Comparison of ENCODE assay signal across 14 cellular contexts in the genomic region with DNA sequence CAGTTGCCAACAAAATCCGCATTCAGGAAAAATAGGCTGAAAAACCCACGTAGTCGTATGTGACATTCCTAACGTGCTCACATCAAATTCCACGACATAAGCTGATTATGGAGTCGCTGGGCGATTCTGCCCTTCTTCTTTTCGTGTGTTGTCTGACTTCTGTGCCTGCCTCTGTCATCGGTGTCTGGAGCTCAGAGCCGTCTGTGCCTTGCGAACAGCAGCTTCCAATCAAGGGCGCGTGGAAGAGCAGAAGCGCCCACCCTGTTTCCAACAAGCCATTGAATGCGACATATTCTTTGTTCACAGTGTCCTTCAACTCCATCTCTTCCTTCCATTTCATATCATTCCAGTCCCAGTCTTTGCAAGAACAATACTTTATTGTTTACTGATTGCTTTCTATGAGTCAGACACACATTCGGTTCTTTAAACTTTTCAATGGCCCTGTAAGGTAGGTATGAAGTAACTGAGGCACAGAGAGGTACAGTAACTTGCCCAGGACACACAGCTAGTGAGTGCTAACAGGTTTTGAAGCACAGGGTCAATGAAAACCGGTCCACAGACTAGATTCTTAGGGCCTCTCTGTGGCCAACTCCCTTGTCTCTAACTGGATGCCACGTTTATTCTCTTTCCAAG. TPM values are rescaled to one million over a fixed set of nuclear protein-coding genes. Genes with fewer than 3 reads are reported as not detected.
DNase-seq lines count a peak whose midpoint lies in the region; ATAC-seq, FAIRE-seq and TF ChIP-seq lines count a peak whose summit lies in the region.
"Had no signal": no experiment of that assay in that cellular context is flagged by ENCODE, and none has a peak within 500 bp of the region (broad histone marks: within the 10 kb centered on the region; RNA-seq: fewer than 3 reads in every experiment).

No MANE protein-coding gene starts in this region.

- in situ Hi-C loops in HepG2 (cut with HindIII; ENCODE audit: extremely low pct_ligation_motif_present, low pct_unique_long_range_greater_than_20kb) = no loop called here

- ATAC-seq in HepG2 (peak; percentile 32), right lobe of liver (no peak), natural killer cell (no peak), HG03521 (IDR thresholded peaks at IDR 0.05; ENCODE audit: unreplicated experiment) (no peak)

- no peak overlapping the region for H3K4me3 Mint-ChIP-seq in natural killer cell
- H3K4me3 Mint-ChIP-seq in activated naive CD4-positive, alpha-beta T cell treated with anti-CD3 and anti-CD28 coated beads for 36 hours = no peak overlapping the region
- H3K4me3 Mint-ChIP-seq: immature natural killer cell, memory B cell had no signal

- H3K79me1 ChIP-seq in neuronal stem cell (ENCODE audit: low read depth, low read length) = no peaks in the 10 kb centered on the region

- H3K4me3 ChIP-seq in HepG2 (replicated peaks in 1 of 3; ENCODE audit: insufficient read depth in 1 of 3, low read depth in 2 of 3, low read length in 3 of 3) = peak overlapping the region; percentile 46 to 61 (median 55)
- H3K4me3 ChIP-seq in right lobe of liver = peak overlapping the region in 1 of 3 donors; percentile 2
- H3K4me3 ChIP-seq in fibroblast of pulmonary artery (replicated peaks; ENCODE audit: low read depth, low read length) = peak overlapping the region; percentile 53
- no peak overlapping the region for H3K4me3 ChIP-seq in neuronal stem cell (ENCODE audit: low read length in 2 of 2)
- H3K4me3 ChIP-seq: skin epidermis had no signal

- WGBS in HepG2 (ENCODE audit: low lambda C conversion rate) = 13% methylated on average over 18 of the region's 18 CpGs
- WGBS in right lobe of liver (ENCODE audit: insufficient coverage, low coverage, low lambda C conversion rate, missing lambda C conversion rate) = 80% methylated on average over 14 of the region's 18 CpGs
- no CpG with 5 or more reads among the region's 18 CpGs for WGBS in neuronal stem cell (ENCODE audit: extremely low coverage in 2 of 2, insufficient read length in 2 of 2, insufficient replicate concordance in 1 of 2), 2 donors

- H3K27ac Mint-ChIP-seq in natural killer cell = no peak overlapping the region
- no peak overlapping the region for H3K27ac Mint-ChIP-seq in activated naive CD4-positive, alpha-beta T cell treated with anti-CD3 and anti-CD28 coated beads for 36 hours
- H3K27ac Mint-ChIP-seq: memory B cell had no signal

- H3K4me2 ChIP-seq in HepG2 (ENCODE audit: low read depth, low read length) = peak overlapping the region; percentile 84
- H3K4me2 ChIP-seq in neuronal stem cell (ENCODE audit: insufficient read depth, low read length, poor library complexity, severe bottlenecking) = no peak overlapping the region

- no peak overlapping the region for H2AK5ac ChIP-seq in neuronal stem cell (ENCODE audit: low read depth, low read length)

- TF ChIP-seq CTCF in HepG2 (CRISPR knock-in tag; IDR thresholded peaks at IDR 0.05) (no peak), right lobe of liver (IDR thresholded peaks at IDR 0.05) (no peak), fibroblast of pulmonary artery (IDR thresholded peaks at IDR 0.05; ENCODE audit: low read length, missing control alignments) (no peak), natural killer cell (IDR thresholded peaks at IDR 0.05) (no peak), RWPE1 (conservative IDR thresholded peaks at IDR 0.05; ENCODE audit: low read depth) (no peak)

- POLR2A ChIA-PET in HepG2 (lab: Yijun Ruan, JAX) = interaction anchor here (1.3 to 2.6 kb wide), 7 partner anchors 9 to 244 kb away, joined by 3 to 31 read pairs (median 9); a partner anchor contains a TSS
- POLR2A ChIA-PET in RWPE1 (lab: Yijun Ruan, JAX; ENCODE audit: low non-redundant PET) = no interaction called here

- intact Hi-C loops in HepG2 (cut with micrococcal nuclease; ENCODE audit: unreplicated experiment) = no loop called here
- intact Hi-C loops in right lobe of liver (cut with DNase I) = no loop called here
- intact Hi-C loops in natural killer cell (cut with micrococcal nuclease) = no loop called here
- intact Hi-C loops in activated naive CD4-positive, alpha-beta T cell treated with anti-CD3 and anti-CD28 coated beads for 36 hours (cut with micrococcal nuclease) = no loop called here

- peak overlapping the region; percentile 73 for H2AFZ ChIP-seq in HepG2 (ENCODE audit: low read length)
- peak overlapping the region; percentile 11 for H2AFZ ChIP-seq in neuronal stem cell (ENCODE audit: low read length)

- no peaks in the 10 kb centered on the region for H4K20me1 ChIP-seq in HepG2 (ENCODE audit: insufficient read depth, low read length)

- H3K23ac ChIP-seq in neuronal stem cell (ENCODE audit: low read depth, low read length, poor library complexity) = no peak overlapping the region

- H3K4me1 ChIP-seq in HepG2 (ENCODE audit: insufficient read depth, low read length) (peaks cover 44% of the 10 kb centered on the region), right lobe of liver (peaks cover 0 to 3% (median 0%) of the 10 kb centered on the region in 4 donors), neuronal stem cell (ENCODE audit: control insufficient read depth in 2 of 2, insufficient read depth in 1 of 2, low read depth in 1 of 2, low read length in 2 of 2) (no peaks in the 10 kb centered on the region)

- H2BK15ac ChIP-seq in neuronal stem cell (ENCODE audit: low read length) = no peak overlapping the region

- H3K18ac ChIP-seq in neuronal stem cell (ENCODE audit: low read length) = no peak overlapping the region

- H3K9me3 Mint-ChIP-seq in natural killer cell = no peaks in the 10 kb centered on the region
- H3K9me3 Mint-ChIP-seq in activated naive CD4-positive, alpha-beta T cell treated with anti-CD3 and anti-CD28 coated beads for 36 hours = no peaks in the 10 kb centered on the region
- H3K9me3 Mint-ChIP-seq: memory B cell had no signal

- CTCF ChIA-PET in HepG2 (lab: Yijun Ruan, JAX; ENCODE audit: low intra/inter-chr PET ratio, low total read pairs) (no interaction called here), RWPE1 (lab: Yijun Ruan, JAX) (interaction anchor here (0.7 to 1.0 kb wide), 3 partner anchors 226 to 749 kb away, joined by 3 to 4 read pairs (median 3); no protein-coding TSS in a partner anchor)
- CTCF ChIA-PET in activated naive CD4-positive, alpha-beta T cell treated with anti-CD3 and anti-CD28 coated beads for 36 hours (lab: Charles Lee) = interaction anchor here (1.2 kb wide), 1 partner anchor 233 kb away, joined by 4 read pairs; no protein-coding TSS in a partner anchor

- no peak overlapping the region for H4K91ac ChIP-seq in neuronal stem cell (ENCODE audit: low read depth, low read length, poor library complexity)

- DNase-seq in HepG2 (ENCODE audit: low spot score) (peak; percentile 27), right lobe of liver (no peak), fibroblast of pulmonary artery (ENCODE audit: low read depth) (no peak), neuronal stem cell (ENCODE audit: low spot score) (no peak), natural killer cell (no peak), RWPE1 (ENCODE audit: low spot score) (no peak)
- DNase-seq in activated naive CD4-positive, alpha-beta T cell treated with anti-CD3 and anti-CD28 coated beads for 36 hours = no peak
- DNase-seq: activated CD8-positive, alpha-beta memory T cell treated with anti-CD3 and anti-CD28 coated beads for 24 hours; immature natural killer cell; RPMI8226 had no signal

- H3K27ac ChIP-seq in HepG2 (ENCODE audit: extremely low read length, insufficient read depth, low read length) (peak overlapping the region; percentile 39), right lobe of liver (no peak overlapping the region), neuronal stem cell (replicated peaks; ENCODE audit: low read length) (no peak overlapping the region), RWPE1 (no peak overlapping the region)

- H3K79me2 ChIP-seq in HepG2 (ENCODE audit: insufficient read depth, low read length) = no peaks in the 10 kb centered on the region

- no peak overlapping the region for H2BK12ac ChIP-seq in neuronal stem cell (ENCODE audit: low read length)

- TF ChIP-seq EP300 in HepG2 (IDR thresholded peaks at IDR 0.05; ENCODE audit: low read depth in 2 of 2, low read length in 2 of 2) (no peak), HepG2 (CRISPR knock-in tag; IDR thresholded peaks at IDR 0.05; ENCODE audit: borderline replicate concordance) (no peak)

- H3K36me3 ChIP-seq in HepG2 (replicated peaks in 1 of 2; ENCODE audit: control insufficient read depth in 1 of 2, insufficient read depth in 2 of 2, low read length in 2 of 2) (no peaks in the 10 kb centered on the region), right lobe of liver (no peaks in the 10 kb centered on the region), neuronal stem cell (replicated peaks in 1 of 2; ENCODE audit: control insufficient read depth in 2 of 2, insufficient read depth in 2 of 2, low read length in 2 of 2) (no peaks in the 10 kb centered on the region)

- no peak overlapping the region for H2BK5ac ChIP-seq in neuronal stem cell (ENCODE audit: low read length)

- H2BK120ac ChIP-seq in neuronal stem cell (ENCODE audit: low read depth, low read length) = no peak overlapping the region

- peak; percentile 21 for FAIRE-seq in HepG2 (lab: Jason Lieb, UNC)
- FAIRE-seq: A204.1 had no signal

- TF ChIP-seq POLR2A in HepG2 (IDR thresholded peaks at IDR 0.05; ENCODE audit: insufficient read depth in 1 of 2, low read depth in 2 of 2, low read length in 2 of 2) = no peak
- no peak for TF ChIP-seq POLR2A in right lobe of liver (IDR thresholded peaks at IDR 0.05)

- no peak for TF ChIP-seq RAD21 in HepG2 (CRISPR knock-in tag; IDR thresholded peaks at IDR 0.05)

- H3K36me3 Mint-ChIP-seq in natural killer cell = no peaks in the 10 kb centered on the region
- no peaks in the 10 kb centered on the region for H3K36me3 Mint-ChIP-seq in activated naive CD4-positive, alpha-beta T cell treated with anti-CD3 and anti-CD28 coated beads for 36 hours (ENCODE audit: low read depth)
- H3K36me3 Mint-ChIP-seq: immature natural killer cell, memory B cell had no signal

- no peak overlapping the region for H3K14ac ChIP-seq in neuronal stem cell (ENCODE audit: low read length)

- H4K8ac ChIP-seq in neuronal stem cell (ENCODE audit: low read depth, low read length) = no peak overlapping the region

- H3K4me1 Mint-ChIP-seq in natural killer cell = no peaks in the 10 kb centered on the region
- no peaks in the 10 kb centered on the region for H3K4me1 Mint-ChIP-seq in activated naive CD4-positive, alpha-beta T cell treated with anti-CD3 and anti-CD28 coated beads for 36 hours (ENCODE audit: low read depth)
- H3K4me1 Mint-ChIP-seq: immature natural killer cell, memory B cell had no signal

- no peaks in the 10 kb centered on the region for H3K9me3 ChIP-seq in HepG2 (ENCODE audit: low read length)
- H3K9me3 ChIP-seq in right lobe of liver = no peaks in the 10 kb centered on the region
- H3K9me3 ChIP-seq in neuronal stem cell (replicated peaks in 1 of 2; ENCODE audit: control insufficient read depth in 2 of 2, insufficient read depth in 1 of 2, low read depth in 1 of 2, low read length in 2 of 2) = no peaks in the 10 kb centered on the region

- BruUV-seq in HepG2 (replicated peaks; lab: Mats Ljungman, UMichigan) = no TSS peak

- H3K27me3 ChIP-seq in HepG2 (ENCODE audit: control insufficient read depth in 1 of 2, insufficient read depth in 2 of 2, low read length in 2 of 2) (no peaks in the 10 kb centered on the region), right lobe of liver (no peaks in the 10 kb centered on the region), neuronal stem cell (ENCODE audit: control insufficient read depth in 3 of 3, insufficient read depth in 3 of 3, low read depth in 1 of 3, low read length in 3 of 3) (no peaks in the 10 kb centered on the region)

- no peak overlapping the region for H3K4ac ChIP-seq in neuronal stem cell (ENCODE audit: low read length)

- H3K9ac ChIP-seq in HepG2 (ENCODE audit: insufficient read depth, low read depth, low read length) (peak overlapping the region; percentile 65), neuronal stem cell (ENCODE audit: low read depth, low read length, poor library complexity) (no peak overlapping the region)

- H3K27me3 Mint-ChIP-seq in natural killer cell (ENCODE audit: low read depth in 2 of 2) = peaks cover under 1 to 12% of the 10 kb centered on the region in 2 donors
- H3K27me3 Mint-ChIP-seq in activated naive CD4-positive, alpha-beta T cell treated with anti-CD3 and anti-CD28 coated beads for 36 hours (ENCODE audit: low read depth) = no peaks in the 10 kb centered on the region

RNA-seq across cellular contexts. Expression of a gene that starts 8.1 kb away (rescaled TPM):
- 7.3 and 16.4 TPM in 2 replicates for total RNA-seq in HepG2 (2016; rRNA removed; fragmentation: Illumina TruSeq; extraction: Trizol)
- total RNA-seq in HepG2 (2016; cell fraction: cytosol; rRNA removed; fragmentation: Illumina TruSeq; extraction: Trizol; ENCODE audit: low read depth) = 1.8 TPM in 2 replicates
- 6.3 and 13.8 TPM in 2 replicates for total RNA-seq in HepG2 (2016; cell fraction: insoluble cytoplasmic fraction; rRNA removed; fragmentation: Illumina TruSeq; extraction: Trizol)
- total RNA-seq in HepG2 (2016; cell fraction: membrane; rRNA removed; fragmentation: Illumina TruSeq; extraction: Trizol) = 5.9 and 7.7 TPM in 2 replicates
- total RNA-seq in HepG2 (2016; cell fraction: nucleus; rRNA removed; fragmentation: Illumina TruSeq; extraction: Trizol) = 17.9 and 18.0 TPM in 2 replicates
- polyA plus RNA-seq in HepG2 (2011; rRNA removed) = 9.3 and 10.9 TPM in 2 replicates
- polyA plus RNA-seq in HepG2 (2011; cell fraction: cytosol; rRNA removed) = 4.4 and 7.4 TPM in 2 replicates
- 9.6 and 11.6 TPM in 2 replicates for polyA plus RNA-seq in HepG2 (2011; cell fraction: nucleus; rRNA removed)
- polyA plus RNA-seq in HepG2 (2012) = 8.5 and 10.8 TPM in 2 replicates
- polyA plus RNA-seq in HepG2 (2016; cell fraction: cytosol; fragmentation: Illumina TruSeq; extraction: Trizol; ENCODE audit: low read depth) = 0.23 and 0.26 TPM in 2 replicates
- polyA plus RNA-seq in HepG2 (2016; cell fraction: insoluble cytoplasmic fraction; fragmentation: Illumina TruSeq; extraction: Trizol; ENCODE audit: low read depth) = 12.0 TPM in 2 replicates
- 1.4 and 1.5 TPM in 2 replicates for polyA plus RNA-seq in HepG2 (2016; cell fraction: membrane; fragmentation: Illumina TruSeq; extraction: Trizol; ENCODE audit: low read depth)
- polyA plus RNA-seq in HepG2 (2016; cell fraction: nucleus; fragmentation: Illumina TruSeq; extraction: Trizol; ENCODE audit: insufficient read depth, low read depth) = 20.3 and 21.4 TPM in 2 replicates
- polyA minus RNA-seq in HepG2 (2011; rRNA and poly(A)+ RNA removed; ENCODE audit: low replicate concordance) = 8.0 and 18.6 TPM in 2 replicates
- 8.3 and 12.6 TPM in 2 replicates for polyA minus RNA-seq in HepG2 (2011; cell fraction: cytosol; rRNA and poly(A)+ RNA removed)
- polyA minus RNA-seq in HepG2 (2011; cell fraction: nucleus; rRNA and poly(A)+ RNA removed) = 38.0 and 39.0 TPM in 2 replicates
- 10 to 100 TPM in 2 of 6 experiments, 1 to 10 TPM in 4; 7.1 to 10.9 (median 9.1) TPM for total RNA-seq in right lobe of liver
- 13.1 TPM for polyA plus RNA-seq in neuronal stem cell (2013, experiment 1 of 2)
- polyA plus RNA-seq in neuronal stem cell (2013, experiment 2 of 2) = 13.2 TPM
- total RNA-seq in natural killer cell = 10 to 100 TPM; 27.9 to 34.6 (median 29.1) TPM
- total RNA-seq in activated naive CD4-positive, alpha-beta T cell treated with anti-CD3 and anti-CD28 coated beads for 36 hours = 10 to 100 TPM; 21.4 to 21.5 TPM

Comparison
In these comparisons a context has a peak if more than half of its experiments do, and no peak if none do; other contexts are left out.
1. H3K4me3 ChIP-seq: peak in HepG2 (3 of 3) and fibroblast of pulmonary artery (single experiment); none in neuronal stem cell (0 of 2).